In genomic region chr6:28866342-28867077, GRCh38 we compare ENCODE assay signal across 8 cellular contexts. TPM values are rescaled to one million over a fixed set of nuclear protein-coding genes. Genes with fewer than 3 reads are reported as not detected.
DNase-seq lines count a peak whose midpoint lies in the region; ATAC-seq, FAIRE-seq and TF ChIP-seq lines count a peak whose summit lies in the region.

No MANE protein-coding gene starts in this region.

- intact Hi-C loops in activated CD4-positive, alpha-beta T cell treated with anti-CD3 and anti-CD28 coated beads for 36 hours (cut with DNase I, micrococcal nuclease): loop anchor here (1.0 to 10.0 kb wide), 8 partner anchors 18 to 1732 kb away; partner anchors contain the start of gene TRIM27 (in 1 of the 2)
- intact Hi-C loops in HepG2 (cut with micrococcal nuclease; ENCODE audit: unreplicated experiment): loop anchor here (2.0 kb wide), 1 partner anchor 30 kb away; no protein-coding TSS in a partner anchor

- peak overlapping the region; percentile 88 for H3K27ac Mint-ChIP-seq in activated CD4-positive, alpha-beta T cell treated with anti-CD3 and anti-CD28 coated beads for 36 hours

- peaks cover 39% of the 10 kb centered on the region for H3K4me1 ChIP-seq in HepG2 (ENCODE audit: insufficient read depth, low read length)

- TF ChIP-seq CTCF in HepG2 (CRISPR knock-in tag; IDR thresholded peaks at IDR 0.05): peak; percentile 45; the same call in 1 of the 2 replicates

- H3K36me3 Mint-ChIP-seq in activated CD4-positive, alpha-beta T cell treated with anti-CD3 and anti-CD28 coated beads for 36 hours (ENCODE audit: low read depth): peaks cover 6% of the 10 kb centered on the region

- FAIRE-seq in HepG2 (lab: Jason Lieb, UNC): peak; percentile 12

- H3K9me3 ChIP-seq in HepG2 (ENCODE audit: low read length): no peaks in the 10 kb centered on the region

- TF ChIP-seq RAD21 in HepG2 (CRISPR knock-in tag; IDR thresholded peaks at IDR 0.05): peak; percentile 59; the same call in 1 of the 2 replicates

- peaks cover 1% of the 10 kb centered on the region for H3K27me3 Mint-ChIP-seq in activated CD4-positive, alpha-beta T cell treated with anti-CD3 and anti-CD28 coated beads for 36 hours

- H3K9ac ChIP-seq in HepG2 (ENCODE audit: insufficient read depth, low read depth, low read length): peak overlapping the region; percentile 72

- no peak for TF ChIP-seq EP300 in HepG2 (IDR thresholded peaks at IDR 0.05; ENCODE audit: low read depth in 2 of 2, low read length in 2 of 2)
- no peak for TF ChIP-seq EP300 in HepG2 (CRISPR knock-in tag; IDR thresholded peaks at IDR 0.05; ENCODE audit: borderline replicate concordance)

- H2AFZ ChIP-seq in HepG2 (ENCODE audit: low read length): peak overlapping the region; percentile 1

- WGBS in HepG2 (ENCODE audit: low lambda C conversion rate): under 1% methylated on average over 12 of the region's 58 CpGs

- POLR2A ChIA-PET in activated CD4-positive, alpha-beta T cell treated with anti-CD3 and anti-CD28 coated beads for 36 hours (lab: Charles Lee): interaction anchor here (0.6 to 2.4 kb wide), 13 partner anchors 8 to 1740 kb away, joined by 3 to 46 read pairs (median 5); a partner anchor contains a TSS
- POLR2A ChIA-PET in HepG2 (lab: Yijun Ruan, JAX): interaction anchor here (0.9 to 3.0 kb wide), 18 partner anchors 8 to 1057 kb away, joined by 3 to 44 read pairs (median 6); partner anchors contain the start of genes TRIM27 and UBD

- in situ Hi-C loops in HepG2 (cut with HindIII; ENCODE audit: extremely low pct_ligation_motif_present, low pct_unique_long_range_greater_than_20kb): loop anchor here (10.0 kb wide), 1 partner anchor 148 kb away; no protein-coding TSS in a partner anchor

- peak; percentile 62 for ATAC-seq in activated CD4-positive, alpha-beta T cell treated with anti-CD3 and anti-CD28 coated beads for 36 hours
- ATAC-seq in HepG2: peak; percentile 77

- H3K4me3 ChIP-seq in H7 (ENCODE audit: insufficient read depth, low read depth, low read length) (peak overlapping the region; percentile 77), HepG2 (replicated peaks in 1 of 3; ENCODE audit: insufficient read depth in 1 of 3, low read depth in 2 of 3, low read length in 3 of 3) (peak overlapping the region; percentile 65 to 81 (median 79))

- H3K4me3 Mint-ChIP-seq in activated CD4-positive, alpha-beta T cell treated with anti-CD3 and anti-CD28 coated beads for 36 hours: peak overlapping the region; percentile 74

- TSS peak; percentile 83 for BruUV-seq in HepG2 (replicated peaks; lab: Mats Ljungman, UMichigan)

- H3K79me2 ChIP-seq in HepG2 (ENCODE audit: insufficient read depth, low read length): no peaks in the 10 kb centered on the region

- H3K27ac ChIP-seq in cingulate gyrus (ENCODE audit: low read depth, low read length) (peak overlapping the region; percentile 75), HepG2 (ENCODE audit: extremely low read length, insufficient read depth, low read length) (peak overlapping the region; percentile 69)

- H4K20me1 ChIP-seq in HepG2 (ENCODE audit: insufficient read depth, low read length): no peaks in the 10 kb centered on the region

- H3K36me3 ChIP-seq in H7 (replicated peaks; ENCODE audit: control insufficient read depth, insufficient read depth, low read length): no peaks in the 10 kb centered on the region
- no peaks in the 10 kb centered on the region for H3K36me3 ChIP-seq in HepG2 (replicated peaks in 1 of 2; ENCODE audit: control insufficient read depth in 1 of 2, insufficient read depth in 2 of 2, low read length in 2 of 2)

- DNase-seq in DMS153 treated with DMSO at 0.1 percent for 48 hours (lab: John Stamatoyannopoulos, UW; ENCODE audit: unreplicated experiment) (peak; percentile 38), H7 (peak; percentile 71), NCI-H2196 (lab: John Stamatoyannopoulos, UW; ENCODE audit: unreplicated experiment) (peak; percentile 77), HepG2 (ENCODE audit: low spot score) (peak; percentile 85), mesenteric fat pad (ENCODE audit: low spot score) (no peak)
- peak; percentile 86 for DNase-seq in activated CD4-positive, alpha-beta T cell treated with anti-CD3 and anti-CD28 coated beads for 36 hours
- peak; percentile 76 for DNase-seq in stimulated activated CD4-positive, alpha-beta T cell treated with anti-CD3 and anti-CD28 coated beads, Interleukin-4, amount 100 ng/mL, for 24 hours

- peak; percentile 33 to 45; a peak in 2 of 4 replicates for TF ChIP-seq POLR2A in HepG2 (IDR thresholded peaks at IDR 0.05; ENCODE audit: insufficient read depth in 1 of 2, low read depth in 2 of 2, low read length in 2 of 2)

- H3K4me1 Mint-ChIP-seq in activated CD4-positive, alpha-beta T cell treated with anti-CD3 and anti-CD28 coated beads for 36 hours: peaks cover 32% of the 10 kb centered on the region

- H3K4me2 ChIP-seq in HepG2 (ENCODE audit: low read depth, low read length): peak overlapping the region; percentile 77

- peaks cover 9% of the 10 kb centered on the region for H3K9me3 Mint-ChIP-seq in activated CD4-positive, alpha-beta T cell treated with anti-CD3 and anti-CD28 coated beads for 36 hours (ENCODE audit: low read depth)

- peaks cover 8% of the 10 kb centered on the region for H3K27me3 ChIP-seq in H7 (ENCODE audit: control insufficient read depth, insufficient read depth, low read length)
- H3K27me3 ChIP-seq in HepG2 (ENCODE audit: control insufficient read depth in 1 of 2, insufficient read depth in 2 of 2, low read length in 2 of 2): no peaks in the 10 kb centered on the region; a peak in 2 of 5 replicates

- CTCF ChIA-PET in activated CD4-positive, alpha-beta T cell treated with anti-CD3 and anti-CD28 coated beads for 36 hours (lab: Charles Lee): interaction anchor here (0.6 to 7.8 kb wide), 10 partner anchors 10 to 149 kb away, joined by 3 to 69 read pairs (median 4); no protein-coding TSS in a partner anchor
- CTCF ChIA-PET in HepG2 (lab: Yijun Ruan, JAX; ENCODE audit: low intra/inter-chr PET ratio, low total read pairs): no interaction called here

TF ChIP-seq in HepG2, 621 proteins besides CTCF, POLR2A, EP300 and RAD21 (continues in another document):
- TF ChIP-seq ZNF556 (CRISPR knock-in tag; IDR thresholded peaks at IDR 0.05; ENCODE audit: borderline replicate concordance): no peak
- TF ChIP-seq TOPORS (CRISPR knock-in tag; IDR thresholded peaks at IDR 0.05): peak; percentile 60; the same call in 1 of the 2 replicates
- TF ChIP-seq, protein P1, sequence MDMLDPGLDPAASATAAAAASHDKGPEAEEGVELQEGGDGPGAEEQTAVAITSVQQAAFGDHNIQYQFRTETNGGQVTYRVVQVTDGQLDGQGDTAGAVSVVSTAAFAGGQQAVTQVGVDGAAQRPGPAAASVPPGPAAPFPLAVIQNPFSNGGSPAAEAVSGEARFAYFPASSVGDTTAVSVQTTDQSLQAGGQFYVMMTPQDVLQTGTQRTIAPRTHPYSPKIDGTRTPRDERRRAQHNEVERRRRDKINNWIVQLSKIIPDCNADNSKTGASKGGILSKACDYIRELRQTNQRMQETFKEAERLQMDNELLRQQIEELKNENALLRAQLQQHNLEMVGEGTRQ (IDR thresholded peaks at IDR 0.05; ENCODE audit: low read depth, low read length): no peak
- TF ChIP-seq, protein P1 (CRISPR knock-in tag; IDR thresholded peaks at IDR 0.05; ENCODE audit: borderline replicate concordance): peak; percentile 44; the same call in 1 of the 2 replicates
- no peak for TF ChIP-seq RBAK (CRISPR knock-in tag; IDR thresholded peaks at IDR 0.05)
- peak; percentile 90 for TF ChIP-seq ATF7-NPFF (CRISPR knock-in tag; IDR thresholded peaks at IDR 0.05; ENCODE audit: low read depth)
- TF ChIP-seq ZNF224 (CRISPR knock-in tag; IDR thresholded peaks at IDR 0.05): peak; percentile 83; the same call in 1 of the 2 replicates
- 0 out of 2 replicates have a peak, but pooled peaks have one; percentile 70 for TF ChIP-seq ZNF589 (CRISPR knock-in tag; conservative IDR thresholded peaks at IDR 0.05)
- peak; percentile 71 for TF ChIP-seq ZNF205 (CRISPR knock-in tag; IDR thresholded peaks at IDR 0.05)

RNA-seq across cellular contexts. Expression of gene TRIM27, which starts 57.3 kb away (rescaled TPM):
- total RNA-seq in H7 (2014; rRNA removed; shearing (Covaris generic)): 98.8 and 100 TPM in 2 replicates
- total RNA-seq in activated CD4-positive, alpha-beta T cell treated with anti-CD3 and anti-CD28 coated beads for 36 hours: 10 to 100 TPM; 48.5 to 54.6 TPM
- total RNA-seq in HepG2 (2016; rRNA removed; fragmentation: Illumina TruSeq; extraction: Trizol) (79.0 and 88.6 TPM in 2 replicates), mesenteric fat pad (39.6 TPM)
- 14.2 and 14.7 TPM in 2 replicates for total RNA-seq in HepG2 (2016; cell fraction: cytosol; rRNA removed; fragmentation: Illumina TruSeq; extraction: Trizol; ENCODE audit: low read depth)
- total RNA-seq in HepG2 (2016; cell fraction: insoluble cytoplasmic fraction; rRNA removed; fragmentation: Illumina TruSeq; extraction: Trizol): 82.1 and 84.2 TPM in 2 replicates
- 35.6 and 36.2 TPM in 2 replicates for total RNA-seq in HepG2 (2016; cell fraction: membrane; rRNA removed; fragmentation: Illumina TruSeq; extraction: Trizol)
- 86.3 and 102 TPM in 2 replicates for total RNA-seq in HepG2 (2016; cell fraction: nucleus; rRNA removed; fragmentation: Illumina TruSeq; extraction: Trizol)
- 108 and 112 TPM in 2 replicates for polyA plus RNA-seq in HepG2 (2011; rRNA removed)
- polyA plus RNA-seq in HepG2 (2011; cell fraction: cytosol; rRNA removed): 79.8 and 88.4 TPM in 2 replicates
- polyA plus RNA-seq in HepG2 (2011; cell fraction: nucleus; rRNA removed): 158 and 172 TPM in 2 replicates
- polyA plus RNA-seq in HepG2 (2012): 57.6 and 68.7 TPM in 2 replicates
- polyA plus RNA-seq in HepG2 (2016; cell fraction: cytosol; fragmentation: Illumina TruSeq; extraction: Trizol; ENCODE audit: low read depth): 6.2 and 6.6 TPM in 2 replicates
- polyA plus RNA-seq in HepG2 (2016; cell fraction: insoluble cytoplasmic fraction; fragmentation: Illumina TruSeq; extraction: Trizol; ENCODE audit: low read depth): 74.5 and 78.1 TPM in 2 replicates
- polyA plus RNA-seq in HepG2 (2016; cell fraction: membrane; fragmentation: Illumina TruSeq; extraction: Trizol; ENCODE audit: low read depth): 14.8 and 17.7 TPM in 2 replicates
- 88.3 and 97.6 TPM in 2 replicates for polyA plus RNA-seq in HepG2 (2016; cell fraction: nucleus; fragmentation: Illumina TruSeq; extraction: Trizol; ENCODE audit: insufficient read depth, low read depth)
- 155 and 156 TPM in 2 replicates for polyA minus RNA-seq in HepG2 (2011; rRNA and poly(A)+ RNA removed; ENCODE audit: low replicate concordance)
- polyA minus RNA-seq in HepG2 (2011; cell fraction: cytosol; rRNA and poly(A)+ RNA removed): 47.8 and 51.6 TPM in 2 replicates
- 183 and 209 TPM in 2 replicates for polyA minus RNA-seq in HepG2 (2011; cell fraction: nucleus; rRNA and poly(A)+ RNA removed)
